In genomic region chr4:119629142-119629471, GRCh38 we compare ENCODE assay signal across 8 cellular contexts. TPM values are rescaled to one million over a fixed set of nuclear protein-coding genes. Genes with fewer than 3 reads are reported as not detected.
A peak's percentile ranks its signal among the peaks of the same experiment; 100 is the strongest.
DNase-seq lines count a peak whose midpoint lies in the region; ATAC-seq, FAIRE-seq and TF ChIP-seq lines count a peak whose summit lies in the region.

No MANE protein-coding gene starts in this region.

- H3K4me1 ChIP-seq in keratinocyte (ENCODE audit: control insufficient read depth, extremely low read depth, insufficient read depth, low read length) (peaks cover 2% of the 10 kb centered on the region), thymus (ENCODE audit: control insufficient read depth, insufficient read depth, low read length) (peaks cover 13% of the 10 kb centered on the region)

- CTCF ChIA-PET in activated CD4-positive, alpha-beta T cell treated with anti-CD3 and anti-CD28 coated beads, Interleukin-2, amount 10 ng/mL, durations not matched to agents 7 days and 5 days (lab: Charles Lee): interaction anchor here (0.6 to 1.4 kb wide), 9 partner anchors 9 to 653 kb away, joined by 3 to 7 read pairs (median 3); no protein-coding TSS in a partner anchor

- H3K4me3 ChIP-seq in keratinocyte (ENCODE audit: control insufficient read depth in 2 of 3, extremely low read depth in 1 of 3, insufficient read depth in 2 of 3, low read depth in 1 of 3, low read length in 3 of 3) (peak overlapping the region; percentile 72 to 83 (median 81)), thymus (ENCODE audit: low read length) (peak overlapping the region; percentile 50)

- peak; percentile 26 for ATAC-seq in HG03097 (IDR thresholded peaks at IDR 0.05; ENCODE audit: low FRiP score, unreplicated experiment)

- dilution Hi-C loops in keratinocyte (cut with MboI; ENCODE audit: extremely low pct_ligation_motif_present, low sequenced_read_pairs): no loop called here

- WGBS in thymus: 1% methylated on average over 12 of the region's 12 CpGs

- no peaks in the 10 kb centered on the region for H3K9me1 ChIP-seq in keratinocyte (ENCODE audit: control insufficient read depth, extremely low read depth, insufficient read depth, low read length)

- H3K9ac ChIP-seq in keratinocyte (ENCODE audit: control insufficient read depth, extremely low read depth, insufficient read depth, low read length): no peak overlapping the region

- TF ChIP-seq CTCF in keratinocyte (optimal IDR thresholded peaks at IDR 0.05 in 1 of 3, IDR thresholded peaks at IDR 0.05 in 1 of 3, conservative IDR thresholded peaks at IDR 0.05 in 1 of 3; ENCODE audit: extremely low read depth in 1 of 3, insufficient read depth in 2 of 3, low read length in 3 of 3): no peak
- TF ChIP-seq CTCF in GM13977 (IDR thresholded peaks at IDR 0.05; ENCODE audit: extremely low read depth, insufficient read depth, missing control alignments): no peak

- H3K79me2 ChIP-seq in keratinocyte (ENCODE audit: control insufficient read depth, insufficient read depth, low read length): no peaks in the 10 kb centered on the region

- H3K9me3 Mint-ChIP-seq in activated CD4-positive, alpha-beta T cell treated with anti-CD3 and anti-CD28 coated beads, Interleukin-2, amount 10 ng/mL, durations not matched to agents 7 days and 5 days: no peaks in the 10 kb centered on the region
- H3K9me3 Mint-ChIP-seq in activated naive CD8-positive, alpha-beta T cell treated with anti-CD3 and anti-CD28 coated beads for 36 hours: no peaks in the 10 kb centered on the region

- H3K36me3 Mint-ChIP-seq in activated CD4-positive, alpha-beta T cell treated with anti-CD3 and anti-CD28 coated beads, Interleukin-2, amount 10 ng/mL, durations not matched to agents 7 days and 5 days (ENCODE audit: low read depth): no peaks in the 10 kb centered on the region
- H3K36me3 Mint-ChIP-seq in activated naive CD8-positive, alpha-beta T cell treated with anti-CD3 and anti-CD28 coated beads for 36 hours: no peaks in the 10 kb centered on the region

- H3K27me3 Mint-ChIP-seq in activated CD4-positive, alpha-beta T cell treated with anti-CD3 and anti-CD28 coated beads, Interleukin-2, amount 10 ng/mL, durations not matched to agents 7 days and 5 days: peaks cover 52% of the 10 kb centered on the region
- H3K27me3 Mint-ChIP-seq in activated naive CD8-positive, alpha-beta T cell treated with anti-CD3 and anti-CD28 coated beads for 36 hours: peaks cover 27% of the 10 kb centered on the region

- no peak overlapping the region for H3K27ac Mint-ChIP-seq in activated CD4-positive, alpha-beta T cell treated with anti-CD3 and anti-CD28 coated beads, Interleukin-2, amount 10 ng/mL, durations not matched to agents 7 days and 5 days
- no peak overlapping the region for H3K27ac Mint-ChIP-seq in activated naive CD8-positive, alpha-beta T cell treated with anti-CD3 and anti-CD28 coated beads for 36 hours

- peak overlapping the region; percentile 75 for H3K4me3 Mint-ChIP-seq in activated CD4-positive, alpha-beta T cell treated with anti-CD3 and anti-CD28 coated beads, Interleukin-2, amount 10 ng/mL, durations not matched to agents 7 days and 5 days
- peak overlapping the region; percentile 76 for H3K4me3 Mint-ChIP-seq in activated naive CD8-positive, alpha-beta T cell treated with anti-CD3 and anti-CD28 coated beads for 36 hours

- H3K4me1 Mint-ChIP-seq in activated CD4-positive, alpha-beta T cell treated with anti-CD3 and anti-CD28 coated beads, Interleukin-2, amount 10 ng/mL, durations not matched to agents 7 days and 5 days: peaks cover 28% of the 10 kb centered on the region
- H3K4me1 Mint-ChIP-seq in activated naive CD8-positive, alpha-beta T cell treated with anti-CD3 and anti-CD28 coated beads for 36 hours: peaks cover 18% of the 10 kb centered on the region

- POLR2A ChIA-PET in activated CD4-positive, alpha-beta T cell treated with anti-CD3 and anti-CD28 coated beads, Interleukin-2, amount 10 ng/mL, durations not matched to agents 7 days and 5 days (lab: Charles Lee): interaction anchor here (0.7 kb wide), 1 partner anchor 437 kb away, joined by 3 read pairs; no protein-coding TSS in a partner anchor

- FAIRE-seq in keratinocyte (lab: Jason Lieb, UNC): no peak

- no peak for DNase-seq in activated CD4-positive, alpha-beta T cell treated with anti-CD3 and anti-CD28 coated beads, Interleukin-2, amount 10 ng/mL, durations not matched to agents 7 days and 5 days
- DNase-seq in activated CD4-positive, alpha-beta T cell treated with anti-CD3 and anti-CD28 coated beads for 1 hour: no peak
- DNase-seq in activated naive CD8-positive, alpha-beta T cell treated with anti-CD3 and anti-CD28 coated beads for 36 hours: no peak
- no peak for DNase-seq in keratinocyte (ENCODE audit: low read depth, low spot score)
- DNase-seq in D341Med (ENCODE audit: low spot score): no peak
- no peak for DNase-seq in GM13977 (ENCODE audit: low spot score)

- H3K27ac ChIP-seq in keratinocyte (ENCODE audit: control insufficient read depth, insufficient read depth, low read length) (no peak overlapping the region), thymus (ENCODE audit: low read depth) (peak overlapping the region; percentile 13)

- peak overlapping the region; percentile 85 for H3K4me2 ChIP-seq in keratinocyte (ENCODE audit: control insufficient read depth, extremely low read depth, insufficient read depth, low read depth, low read length)

- H3K27me3 ChIP-seq in keratinocyte (ENCODE audit: control insufficient read depth, extremely low read depth, insufficient read depth, low read length) (no peaks in the 10 kb centered on the region), thymus (ENCODE audit: control insufficient read depth, insufficient read depth) (peaks cover 34% of the 10 kb centered on the region)

- H3K36me3 ChIP-seq in keratinocyte (ENCODE audit: control insufficient read depth in 2 of 2, extremely low read depth in 1 of 2, insufficient read depth in 2 of 2, low read length in 2 of 2): no peaks in the 10 kb centered on the region
- H3K36me3 ChIP-seq in thymus (ENCODE audit: control insufficient read depth, insufficient read depth): no peaks in the 10 kb centered on the region

- H3K9me3 ChIP-seq in keratinocyte (ENCODE audit: control insufficient read depth, low read depth, low read length) (no peaks in the 10 kb centered on the region), thymus (ENCODE audit: control insufficient read depth) (no peaks in the 10 kb centered on the region)

- H2AFZ ChIP-seq in keratinocyte (ENCODE audit: control insufficient read depth, low read length): peak overlapping the region; percentile 88

- H4K20me1 ChIP-seq in keratinocyte (ENCODE audit: control insufficient read depth, extremely low read depth, insufficient read depth, low read length): no peaks in the 10 kb centered on the region

- in situ Hi-C loops in GM13977 (cut with MboI; ENCODE audit: low pct_unique_long_range_greater_than_20kb, low sequenced_read_pairs, unreplicated experiment): no loop called here

RNA-seq across cellular contexts. Expression of gene PDE5A, which starts 0.5 kb away (rescaled TPM):
- total RNA-seq in activated CD4-positive, alpha-beta T cell treated with anti-CD3 and anti-CD28 coated beads, Interleukin-2, amount 10 ng/mL, durations not matched to agents 7 days and 5 days: under 1 TPM; 0.15 to 0.21 TPM
- not detected for total RNA-seq in activated naive CD8-positive, alpha-beta T cell treated with anti-CD3 and anti-CD28 coated beads for 36 hours
- polyA plus RNA-seq in keratinocyte (2.1 to 3.6 TPM (median 3.6 TPM) in 3 replicates), thymus (4.6 TPM)
- polyA plus RNA-seq in keratinocyte (2011; ENCODE audit: low read depth): 1.7 TPM
- 1.8 and 3.6 TPM in 2 replicates for polyA plus RNA-seq in keratinocyte (2011; cell fraction: cytosol; rRNA removed)
- 5.5 and 6.3 TPM in 2 replicates for polyA plus RNA-seq in keratinocyte (2011; cell fraction: nucleus; rRNA removed)
- 1.4 and 2.0 TPM in 2 replicates for polyA plus RNA-seq in keratinocyte (2012; ENCODE audit: low replicate concordance)
- 4.6 to 12.2 TPM (median 5.7 TPM) in 3 replicates for polyA minus RNA-seq in keratinocyte
- 8.1 TPM for polyA minus RNA-seq in keratinocyte (2011; cell fraction: cytosol; rRNA and poly(A)+ RNA removed)
- 8.3 and 16.2 TPM in 2 replicates for polyA minus RNA-seq in keratinocyte (2011; cell fraction: nucleus; rRNA and poly(A)+ RNA removed)
